In the genomic region with DNA sequence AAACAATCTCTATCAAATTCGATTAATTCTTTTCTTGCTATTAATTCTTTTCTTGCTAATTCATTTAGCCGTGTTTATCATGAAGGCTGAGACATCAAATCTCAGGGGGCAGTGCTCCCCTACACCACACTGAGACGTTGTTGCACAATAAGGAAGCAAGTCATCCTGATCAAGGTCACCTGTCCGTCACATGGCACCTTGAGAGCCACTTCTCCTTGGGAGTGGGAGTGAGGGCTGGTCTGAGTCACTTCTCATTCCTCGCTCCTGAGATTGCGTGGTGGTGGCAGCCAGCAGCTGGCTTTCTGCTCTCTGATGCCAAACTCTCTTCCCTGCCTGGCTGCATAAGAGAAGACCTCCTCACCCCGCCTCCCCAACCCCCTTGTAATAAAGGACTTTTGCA, we compare ENCODE assay signal across 16 cellular contexts.
DNase-seq lines count a peak whose midpoint lies in the region; TF ChIP-seq lines count a peak whose summit lies in the region.
"Had no signal": no experiment of that assay in that cellular context is flagged by ENCODE, and none has a peak within 500 bp of the region (broad histone marks: within the 10 kb centered on the region; RNA-seq: fewer than 3 reads in every experiment).

No MANE protein-coding gene starts in this region.

- H2BK15ac ChIP-seq in H9 (ENCODE audit: low read depth, low read length): no peak overlapping the region

- H3K27ac ChIP-seq in mammary epithelial cell (ENCODE audit: insufficient read depth, low read depth, low read length) (no peak overlapping the region), H9 (ENCODE audit: insufficient read length, low read depth, low read length) (no peak overlapping the region)

- 18% methylated on average over 7 of the region's 7 CpGs for WGBS in mammary epithelial cell (ENCODE audit: low coverage, missing lambda C conversion rate)
- no CpG with 5 or more reads among the region's 7 CpGs for WGBS in H9 (ENCODE audit: extremely low coverage, insufficient read length, low lambda C conversion rate)

- H3F3A ChIP-seq in Loucy (ENCODE audit: low read depth): peaks cover 1% of the 10 kb centered on the region; the same call in 1 of the 2 replicates

- TF ChIP-seq CTCF in Loucy (conservative IDR thresholded peaks at IDR 0.05; ENCODE audit: low read length): no peak
- no peak for TF ChIP-seq CTCF in mammary epithelial cell (conservative IDR thresholded peaks at IDR 0.05 in 1 of 2, IDR thresholded peaks at IDR 0.05 in 1 of 2; ENCODE audit: extremely low read depth in 1 of 2, insufficient read depth in 1 of 2, low read depth in 1 of 2, low read length in 2 of 2)
- TF ChIP-seq CTCF in mesothelial cell of epicardium (IDR thresholded peaks at IDR 0.05; ENCODE audit: unreplicated experiment): no peak
- TF ChIP-seq CTCF in H9 (conservative IDR thresholded peaks at IDR 0.05): no peak

- no peak overlapping the region for H4K91ac ChIP-seq in H9 (ENCODE audit: insufficient read length, low read depth, low read length)

- H3K9me3 ChIP-seq in Loucy (ENCODE audit: insufficient read depth, low read depth, low read length) (no peaks in the 10 kb centered on the region; the same call in 1 of the 2 replicates), mammary epithelial cell (replicated peaks; ENCODE audit: insufficient read depth, low read length) (no peaks in the 10 kb centered on the region), H9 (ENCODE audit: control insufficient read depth, low read depth, low read length) (no peaks in the 10 kb centered on the region)

- BruUV-seq in mammary epithelial cell (replicated peaks; lab: Mats Ljungman, UMichigan): no TSS peak

- no peak overlapping the region for H3T11ph ChIP-seq in H9 (ENCODE audit: low read length)

- no peak overlapping the region for H3K4me3 ChIP-seq in Loucy (ENCODE audit: low read length, poor library complexity, severe bottlenecking)
- H3K4me3 ChIP-seq in mammary epithelial cell (replicated peaks in 1 of 3; ENCODE audit: insufficient read depth in 1 of 3, low read depth in 2 of 3, low read length in 3 of 3): no peak overlapping the region

- H2AK5ac ChIP-seq in H9 (ENCODE audit: insufficient read length, low read length): no peak overlapping the region

- H3K36me3 ChIP-seq in Loucy (ENCODE audit: insufficient read depth, low read length): no peaks in the 10 kb centered on the region
- no peaks in the 10 kb centered on the region for H3K36me3 ChIP-seq in mammary epithelial cell (ENCODE audit: insufficient read depth, low read length)

- peak overlapping the region; percentile 61 for H3K27ac Mint-ChIP-seq in mesothelial cell of epicardium
- no peak overlapping the region for H3K27ac Mint-ChIP-seq in H9
- H3K27ac Mint-ChIP-seq: activated naive CD4-positive, alpha-beta T cell treated with anti-CD3 and anti-CD28 coated beads, Interleukin-2, amount 50 U/mL, for 24 hours had no signal

- H3K9ac ChIP-seq in Loucy (ENCODE audit: low read depth, low read length, poor library complexity, severe bottlenecking) (no peak overlapping the region), mammary epithelial cell (ENCODE audit: insufficient read depth, low read length) (no peak overlapping the region), H9 (ENCODE audit: extremely low read depth, insufficient read length, low read length) (no peak overlapping the region)

- in situ Hi-C loops in mammary epithelial cell (cut with MboI; ENCODE audit: low sequenced_read_pairs in 2 of 2) (no loop called here), ACHN (cut with HindIII; ENCODE audit: low pct_ligation_motif_present, low pct_unique_long_range_greater_than_20kb, low sequenced_read_pairs) (no loop called here)

- POLR2A ChIA-PET in HEK293T (lab: Yijun Ruan, JAX): no interaction called here

- H3K4me1 Mint-ChIP-seq in mesothelial cell of epicardium (peaks cover 38% of the 10 kb centered on the region), H9 (peaks cover 21 to 24% of the 10 kb centered on the region in 2 experiments)

- H2BK20ac ChIP-seq in H9 (ENCODE audit: low read depth, low read length, poor library complexity, severe bottlenecking): no peak overlapping the region

- H3K56ac ChIP-seq in H9 (ENCODE audit: insufficient read length, low read depth, low read length): no peak overlapping the region

- intact Hi-C loops in mammary epithelial cell (cut with micrococcal nuclease): no loop called here

- no peaks in the 10 kb centered on the region for H3K79me1 ChIP-seq in H9 (ENCODE audit: insufficient read depth, low read depth, low read length, poor library complexity, severe bottlenecking)

- no peak overlapping the region for H4K8ac ChIP-seq in H9 (replicated peaks; ENCODE audit: insufficient read length, low read depth, low read length)

- H3K4me2 ChIP-seq in Loucy (ENCODE audit: low read depth, low read length, poor library complexity, severe bottlenecking) (no peak overlapping the region), mammary epithelial cell (ENCODE audit: insufficient read depth, low read depth, low read length) (no peak overlapping the region), H9 (ENCODE audit: insufficient read depth, insufficient read length, low read length) (no peak overlapping the region)

- H3K23me2 ChIP-seq in H9 (ENCODE audit: insufficient read length, low read depth, low read length, poor library complexity, severe bottlenecking): no peaks in the 10 kb centered on the region

- 0 out of 2 replicates have a peak overlapping the region, but pooled peaks have one; percentile 6 for H2AFZ ChIP-seq in Loucy (ENCODE audit: low read length)
- H2AFZ ChIP-seq in mammary epithelial cell (ENCODE audit: low read depth, low read length): no peak overlapping the region
- no peak overlapping the region for H2AFZ ChIP-seq in H9 (ENCODE audit: low read length)

- no peak overlapping the region for H4K5ac ChIP-seq in H9 (ENCODE audit: insufficient read length, low read depth, low read length)

- peak; percentile 13 for DNase-seq in DMS79 (lab: John Stamatoyannopoulos, UW)
- peak; percentile 15 for DNase-seq in mammary epithelial cell
- no peak for DNase-seq in mesothelial cell of epicardium (ENCODE audit: low spot score in 2 of 2, unreplicated experiment in 2 of 2)
- DNase-seq in H9: no peak
- no peak for DNase-seq in ACHN
- DNase-seq in 8988T: no peak
- no peak for DNase-seq in HEK293T (ENCODE audit: extremely low spot score)
- DNase-seq: CD4-positive, alpha-beta memory T cell; immature natural killer cell; naive thymus-derived CD4-positive, alpha-beta T cell; NCI-H1417 treated with DMSO at 0.1 percent for 48 hours; NCI-H526; SIG-M5; stimulated activated naive CD8-positive, alpha-beta T cell treated with anti-CD3 and anti-CD28 coated beads, Interleukin-15, Interleukin-2, amounts not matched to agents 100 U/mL and 50 U/mL, for 24 hours had no signal

- no peaks in the 10 kb centered on the region for H3K9me2 ChIP-seq in Loucy (replicated peaks; ENCODE audit: low read depth, low read length)

- H3K18ac ChIP-seq in H9 (ENCODE audit: insufficient read length, low read depth, low read length): no peak overlapping the region

- H3K79me2 ChIP-seq in Loucy (ENCODE audit: insufficient read depth, low read length): no peaks in the 10 kb centered on the region
- H3K79me2 ChIP-seq in mammary epithelial cell (ENCODE audit: insufficient read depth, low read length): no peaks in the 10 kb centered on the region
- no peaks in the 10 kb centered on the region for H3K79me2 ChIP-seq in H9 (ENCODE audit: insufficient read depth, low read length)

- H3K27me3 ChIP-seq in Loucy (ENCODE audit: insufficient read depth, low read length, poor library complexity, severe bottlenecking): no peaks in the 10 kb centered on the region
- no peaks in the 10 kb centered on the region for H3K27me3 ChIP-seq in mammary epithelial cell (ENCODE audit: insufficient read depth, low read length)
- no peaks in the 10 kb centered on the region for H3K27me3 ChIP-seq in H9 (ENCODE audit: insufficient read depth, low read length)

- no peak overlapping the region for H2BK5ac ChIP-seq in H9 (ENCODE audit: insufficient read length, low read length)

- no peak overlapping the region for H3K4ac ChIP-seq in H9 (ENCODE audit: low read depth, low read length)

- H4K20me1 ChIP-seq in Loucy (ENCODE audit: insufficient read depth, low read length, poor library complexity, severe bottlenecking) (no peaks in the 10 kb centered on the region), mammary epithelial cell (ENCODE audit: insufficient read depth, low read length) (no peaks in the 10 kb centered on the region), H9 (ENCODE audit: control insufficient read depth, insufficient read depth, insufficient read length) (no peaks in the 10 kb centered on the region)

- no peak overlapping the region for H2BK12ac ChIP-seq in H9 (ENCODE audit: insufficient read length, low read depth, low read length)

- H3K4me3 Mint-ChIP-seq in mesothelial cell of epicardium (no peak overlapping the region), H9 (no peak overlapping the region)
- H3K4me3 Mint-ChIP-seq: activated naive CD4-positive, alpha-beta T cell treated with anti-CD3 and anti-CD28 coated beads, Interleukin-2, amount 50 U/mL, for 24 hours; CD4-positive, alpha-beta memory T cell; immature natural killer cell had no signal

- no peaks in the 10 kb centered on the region for H3K36me3 Mint-ChIP-seq in mesothelial cell of epicardium
- H3K36me3 Mint-ChIP-seq in H9 (ENCODE audit: insufficient read depth in 1 of 3, low read depth in 3 of 3): no peaks in the 10 kb centered on the region; a peak in 1 of 7 replicates
- H3K36me3 Mint-ChIP-seq: CD4-positive, alpha-beta memory T cell; immature natural killer cell had no signal

- H2BK120ac ChIP-seq in H9 (ENCODE audit: low read depth, low read length, poor library complexity, severe bottlenecking): no peak overlapping the region

- H3K4me1 ChIP-seq in Loucy (ENCODE audit: insufficient read depth, low read length, poor library complexity, severe bottlenecking): peaks cover 80% of the 10 kb centered on the region
- no peaks in the 10 kb centered on the region for H3K4me1 ChIP-seq in mammary epithelial cell (ENCODE audit: insufficient read depth, low read length)
- H3K4me1 ChIP-seq in H9 (ENCODE audit: insufficient read depth, low read length): no peaks in the 10 kb centered on the region; the same call in 1 of the 2 replicates

- dilution Hi-C loops in mammary epithelial cell (cut with HindIII; ENCODE audit: low sequenced_read_pairs): no loop called here

- no peaks in the 10 kb centered on the region for H3K27me3 Mint-ChIP-seq in mesothelial cell of epicardium (ENCODE audit: low read depth)
- H3K27me3 Mint-ChIP-seq in H9 (ENCODE audit: low read depth): peaks cover 4% of the 10 kb centered on the region
- H3K27me3 Mint-ChIP-seq: activated naive CD4-positive, alpha-beta T cell treated with anti-CD3 and anti-CD28 coated beads, Interleukin-2, amount 50 U/mL, for 24 hours; CD4-positive, alpha-beta memory T cell; naive thymus-derived CD4-positive, alpha-beta T cell had no signal

- CTCF ChIA-PET in mammary epithelial cell (lab: Charles Lee; ENCODE audit: low non-redundant PET) (no interaction called here), HEK293T (lab: Yijun Ruan, JAX) (no interaction called here)

- H3K14ac ChIP-seq in H9 (ENCODE audit: insufficient read depth, low read length): no peak overlapping the region

- H3K9me3 Mint-ChIP-seq in mesothelial cell of epicardium: no peaks in the 10 kb centered on the region
- H3K9me3 Mint-ChIP-seq in H9: no peaks in the 10 kb centered on the region
- H3K9me3 Mint-ChIP-seq: immature natural killer cell had no signal

- H3K23ac ChIP-seq in H9 (ENCODE audit: insufficient read length, low read depth, low read length): no peak overlapping the region

Comparison
In these comparisons a context has a peak if more than half of its experiments do, and no peak if none do; other contexts are left out.
1. DNase-seq: peak in DMS79 (single experiment) and mammary epithelial cell (single experiment); none in mesothelial cell of epicardium (0 of 2), H9 (single experiment), ACHN (single experiment), 8988T (single experiment) and HEK293T (single experiment).